In genomic region chr13:59680429-59681024, GRCh38 we compare ENCODE assay signal across 8 cellular contexts.
DNase-seq lines count a peak whose midpoint lies in the region; ATAC-seq and TF ChIP-seq lines count a peak whose summit lies in the region.

No MANE protein-coding gene starts in this region.

- H3K9me3 Mint-ChIP-seq in CD8-positive, alpha-beta T cell: no peaks in the 10 kb centered on the region

- no peak overlapping the region for H3K27ac ChIP-seq in CD8-positive, alpha-beta T cell (ENCODE audit: low read depth, low read length)
- H3K27ac ChIP-seq in HEK293 (ENCODE audit: extremely low read depth, low read depth, low read length): no peak overlapping the region
- H3K27ac ChIP-seq in upper lobe of right lung: no peak overlapping the region

- intact Hi-C loops in CD8-positive, alpha-beta T cell (cut with DNase I, micrococcal nuclease): loop anchor here (1.0 to 2.0 kb wide), 3 partner anchors 654 to 751 kb away; no protein-coding TSS in a partner anchor
- intact Hi-C loops in upper lobe of right lung (cut with DNase I): no loop called here

- H3K9me3 ChIP-seq in CD8-positive, alpha-beta T cell (ENCODE audit: low read length): no peaks in the 10 kb centered on the region
- H3K9me3 ChIP-seq in HEK293 (ENCODE audit: control insufficient read depth, insufficient read depth, low read depth, low read length) (no peaks in the 10 kb centered on the region), upper lobe of right lung (no peaks in the 10 kb centered on the region)

- no peaks in the 10 kb centered on the region for H3K4me1 ChIP-seq in CD8-positive, alpha-beta T cell (ENCODE audit: insufficient read depth, low read length)
- no peaks in the 10 kb centered on the region for H3K4me1 ChIP-seq in HEK293 (ENCODE audit: control insufficient read depth, insufficient read depth, low read length)
- H3K4me1 ChIP-seq in upper lobe of right lung: no peaks in the 10 kb centered on the region

- no peak for ATAC-seq in CD8-positive, alpha-beta T cell
- peak; percentile 37 for ATAC-seq in upper lobe of right lung
- no peak for ATAC-seq in GM21737 (IDR thresholded peaks at IDR 0.05; ENCODE audit: unreplicated experiment)
- no peak for ATAC-seq in HG03025 (IDR thresholded peaks at IDR 0.05; ENCODE audit: low FRiP score, unreplicated experiment)

- H3K36me3 ChIP-seq in CD8-positive, alpha-beta T cell (ENCODE audit: insufficient read depth, low read length): no peaks in the 10 kb centered on the region
- no peaks in the 10 kb centered on the region for H3K36me3 ChIP-seq in HEK293 (ENCODE audit: control insufficient read depth in 2 of 2, insufficient read depth in 1 of 2, low read length in 2 of 2)
- no peaks in the 10 kb centered on the region for H3K36me3 ChIP-seq in upper lobe of right lung

- H3K27me3 ChIP-seq in CD8-positive, alpha-beta T cell (ENCODE audit: insufficient read depth, low read length): no peaks in the 10 kb centered on the region
- H3K27me3 ChIP-seq in upper lobe of right lung: no peaks in the 10 kb centered on the region

- H3K27me3 Mint-ChIP-seq in CD8-positive, alpha-beta T cell (ENCODE audit: low read depth): no peaks in the 10 kb centered on the region

- H3K4me1 Mint-ChIP-seq in CD8-positive, alpha-beta T cell (ENCODE audit: low read depth): peaks cover 5% of the 10 kb centered on the region

- no peak for DNase-seq in CD8-positive, alpha-beta T cell
- DNase-seq in OCI-M1 (lab: John Stamatoyannopoulos, UW): peak; percentile 69
- DNase-seq in fibroblast of the aortic adventitia (ENCODE audit: low read depth): peak; percentile 58
- no peak for DNase-seq in upper lobe of right lung
- DNase-seq in KG1 (lab: John Stamatoyannopoulos, UW): no peak

- no peak overlapping the region for H3K27ac Mint-ChIP-seq in CD8-positive, alpha-beta T cell

- H3K36me3 Mint-ChIP-seq in CD8-positive, alpha-beta T cell: no peaks in the 10 kb centered on the region

- TF ChIP-seq CTCF in CD8-positive, alpha-beta T cell (IDR thresholded peaks at IDR 0.05): peak; percentile 52
- TF ChIP-seq CTCF in HEK293 (tag by site-specific recombination; IDR thresholded peaks at IDR 0.05) (no peak), fibroblast of the aortic adventitia (IDR thresholded peaks at IDR 0.05; ENCODE audit: insufficient read depth, low read length) (peak; percentile 70), upper lobe of right lung (IDR thresholded peaks at IDR 0.05) (peak; percentile 61)

- no peak overlapping the region for H3K4me3 Mint-ChIP-seq in CD8-positive, alpha-beta T cell

- CTCF ChIA-PET in CD8-positive, alpha-beta T cell (lab: Charles Lee): interaction anchor here (0.6 to 4.3 kb wide), 8 partner anchors 9 to 753 kb away, joined by 3 to 23 read pairs (median 4); no protein-coding TSS in a partner anchor
- CTCF ChIA-PET in HEK293 (lab: Yijun Ruan, JAX): interaction anchor here (0.6 to 5.5 kb wide), 11 partner anchors 11 to 753 kb away, joined by 3 to 22 read pairs (median 4); no protein-coding TSS in a partner anchor

- POLR2A ChIA-PET in CD8-positive, alpha-beta T cell (lab: Charles Lee): no interaction called here
- POLR2A ChIA-PET in HEK293 (lab: Yijun Ruan, JAX): no interaction called here

- no peak overlapping the region for H3K4me3 ChIP-seq in CD8-positive, alpha-beta T cell (ENCODE audit: low read depth, low read length)
- H3K4me3 ChIP-seq in HEK293 (ENCODE audit: low read depth, low read length) (no peak overlapping the region), fibroblast of the aortic adventitia (ENCODE audit: low read depth, low read length) (no peak overlapping the region), upper lobe of right lung (no peak overlapping the region)

TF ChIP-seq in HEK293, 187 proteins besides CTCF, POLR2A, EP300 and RAD21:
- TF ChIP-seq ZNF645 (tag by site-specific recombination; IDR thresholded peaks at IDR 0.05) (no peak), ZNF654 (tag by site-specific recombination; IDR thresholded peaks at IDR 0.05; ENCODE audit: low read depth) (peak; percentile 36), HOXC10 (CRISPR knock-in tag; IDR thresholded peaks at IDR 0.05) (no peak)

Comparison
In these comparisons a context has a peak if more than half of its experiments do, and no peak if none do; other contexts are left out.
1. DNase-seq: peak in OCI-M1 (single experiment) and fibroblast of the aortic adventitia (single experiment); none in CD8-positive, alpha-beta T cell (0 of 7), upper lobe of right lung (single experiment) and KG1 (single experiment).